Comparison of ENCODE assay signal across 14 cellular contexts in genomic region chr4:119139316-119139715, GRCh38. TPM values are rescaled to one million over a fixed set of nuclear protein-coding genes. Genes with fewer than 3 reads are reported as not detected.
A peak's percentile ranks its signal among the peaks of the same experiment; 100 is the strongest.
DNase-seq lines count a peak whose midpoint lies in the region; ATAC-seq, FAIRE-seq and TF ChIP-seq lines count a peak whose summit lies in the region.
"Had no signal": no experiment of that assay in that cellular context is flagged by ENCODE, and none has a peak within 500 bp of the region (broad histone marks: within the 10 kb centered on the region; RNA-seq: fewer than 3 reads in every experiment).

No MANE protein-coding gene starts in this region.

- no peak for TF ChIP-seq CTCF in astrocyte (IDR thresholded peaks at IDR 0.05; ENCODE audit: insufficient read depth, low read depth, low read length)

- no peak overlapping the region for H3K4me2 ChIP-seq in astrocyte (ENCODE audit: low read length)
- H3K4me2 ChIP-seq in mesendoderm (ENCODE audit: low read length): no peak overlapping the region

- H2BK15ac ChIP-seq in mesendoderm (replicated peaks; ENCODE audit: low read depth): no peak overlapping the region

- peak overlapping the region; percentile 62 for H3K4me3 ChIP-seq in CD4-positive, CD25-positive, alpha-beta regulatory T cell (ENCODE audit: low read depth, low read length)
- H3K4me3 ChIP-seq in astrocyte (ENCODE audit: insufficient read depth, low read depth, low read length) (no peak overlapping the region), mesodermal cell (ENCODE audit: extremely low read depth, insufficient read depth, low read length, poor library complexity, severe bottlenecking) (no peak overlapping the region), mesendoderm (ENCODE audit: low read length) (no peak overlapping the region)

- H3K27me3 Mint-ChIP-seq in CD4-positive, CD25-positive, alpha-beta regulatory T cell: no peaks in the 10 kb centered on the region
- no peaks in the 10 kb centered on the region for H3K27me3 Mint-ChIP-seq in astrocyte (ENCODE audit: low read depth, unreplicated experiment)

- intact Hi-C loops in posterior vena cava (cut with DNase I): loop anchor here in 1 of 2 donors (10.0 kb wide), 1 partner anchor 155 kb away; no protein-coding TSS in a partner anchor

- H3K79me2 ChIP-seq in astrocyte (ENCODE audit: insufficient read depth, low read length) (no peaks in the 10 kb centered on the region), mesendoderm (ENCODE audit: control insufficient read depth, insufficient read depth, low read length) (no peaks in the 10 kb centered on the region)

- no peak overlapping the region for H2AK5ac ChIP-seq in mesendoderm (ENCODE audit: low read length)

- H3K79me1 ChIP-seq in mesendoderm (ENCODE audit: low read length): no peaks in the 10 kb centered on the region

- H3K4me3 Mint-ChIP-seq in CD4-positive, CD25-positive, alpha-beta regulatory T cell: peak overlapping the region in 3 of 4 donors; percentile 4 to 78 (median 71)
- no peak overlapping the region for H3K4me3 Mint-ChIP-seq in astrocyte (ENCODE audit: unreplicated experiment)

- H3K27me3 ChIP-seq in CD4-positive, CD25-positive, alpha-beta regulatory T cell (ENCODE audit: control insufficient read depth, insufficient read depth, low read length): no peaks in the 10 kb centered on the region
- no peaks in the 10 kb centered on the region for H3K27me3 ChIP-seq in astrocyte (ENCODE audit: insufficient read depth, low read length)
- H3K27me3 ChIP-seq in mesendoderm (ENCODE audit: insufficient read depth, low read length, poor library complexity): no peaks in the 10 kb centered on the region

- no peak overlapping the region for H4K8ac ChIP-seq in mesendoderm (ENCODE audit: low read depth, low read length)

- FAIRE-seq in astrocyte (lab: Jason Lieb, UNC): no peak
- FAIRE-seq in GM19239 (lab: Jason Lieb, UNC): no peak

- H2BK5ac ChIP-seq in mesendoderm (ENCODE audit: low read length): no peak overlapping the region

- H2AFZ ChIP-seq in astrocyte (ENCODE audit: low read depth, low read length): no peak overlapping the region

- no peak overlapping the region for H3K23ac ChIP-seq in mesendoderm (ENCODE audit: low read length)

- no peak overlapping the region for H3K4ac ChIP-seq in mesendoderm (ENCODE audit: low read depth, low read length)

- peaks cover 19% of the 10 kb centered on the region for H3K4me1 ChIP-seq in CD4-positive, CD25-positive, alpha-beta regulatory T cell (ENCODE audit: control insufficient read depth, insufficient read depth, low read length, poor library complexity, severe bottlenecking)
- H3K4me1 ChIP-seq in astrocyte (ENCODE audit: insufficient read depth, low read length): no peaks in the 10 kb centered on the region
- H3K4me1 ChIP-seq in mesodermal cell (ENCODE audit: control insufficient read depth, insufficient read depth, low read length, poor library complexity, severe bottlenecking): peaks cover 41% of the 10 kb centered on the region
- H3K4me1 ChIP-seq in mesendoderm (ENCODE audit: control insufficient read depth, low read depth, low read length): no peaks in the 10 kb centered on the region

- no peak overlapping the region for H2BK120ac ChIP-seq in mesendoderm (ENCODE audit: low read depth, low read length)

- H3K56ac ChIP-seq in mesendoderm (ENCODE audit: low read length): no peak overlapping the region

- no peak overlapping the region for H3K18ac ChIP-seq in mesendoderm (ENCODE audit: low read length)

- H3K4me1 Mint-ChIP-seq in CD4-positive, CD25-positive, alpha-beta regulatory T cell: peaks cover 15 to 42% (median 20%) of the 10 kb centered on the region in 4 donors
- peaks cover 12% of the 10 kb centered on the region for H3K4me1 Mint-ChIP-seq in astrocyte (ENCODE audit: low read depth, unreplicated experiment)

- no peaks in the 10 kb centered on the region for H4K20me1 ChIP-seq in astrocyte (ENCODE audit: insufficient read depth, low read length)

- H3K9me3 Mint-ChIP-seq in CD4-positive, CD25-positive, alpha-beta regulatory T cell: no peaks in the 10 kb centered on the region
- peaks cover 3% of the 10 kb centered on the region for H3K9me3 Mint-ChIP-seq in astrocyte (ENCODE audit: unreplicated experiment)

- H3K9ac ChIP-seq in astrocyte (ENCODE audit: low read length) (no peak overlapping the region), mesendoderm (ENCODE audit: low read length) (no peak overlapping the region)

- no peak for DNase-seq in CD4-positive, CD25-positive, alpha-beta regulatory T cell
- peak; percentile 43 for DNase-seq in HCEC 1CT
- DNase-seq in astrocyte (ENCODE audit: low read depth): peak; percentile 6
- DNase-seq in mesendoderm: no peak
- DNase-seq in posterior vena cava (ENCODE audit: low spot score): no peak
- DNase-seq in GM19239 (ENCODE audit: insufficient read length, low spot score): no peak
- DNase-seq in superior temporal gyrus (ENCODE audit: extremely low spot score): no peak
- DNase-seq: COR-L47; islet precursor cell; NCI-H187; nucleus accumbens; stimulated activated naive CD4-positive, alpha-beta T cell treated with Interleukin-2 at 50 U/mL for 16 hours had no signal

- peak overlapping the region; percentile 80 to 92 (median 85) for H3K27ac Mint-ChIP-seq in CD4-positive, CD25-positive, alpha-beta regulatory T cell
- H3K27ac Mint-ChIP-seq in astrocyte (ENCODE audit: unreplicated experiment): no peak overlapping the region

- H3K36me3 ChIP-seq in CD4-positive, CD25-positive, alpha-beta regulatory T cell (ENCODE audit: control insufficient read depth, insufficient read depth, low read length): no peaks in the 10 kb centered on the region
- H3K36me3 ChIP-seq in astrocyte (ENCODE audit: insufficient read depth, low read length) (no peaks in the 10 kb centered on the region), mesodermal cell (ENCODE audit: control insufficient read depth, insufficient read depth, low read length) (no peaks in the 10 kb centered on the region), mesendoderm (ENCODE audit: control insufficient read depth, insufficient read depth, low read length) (no peaks in the 10 kb centered on the region)

- H3K27ac ChIP-seq in CD4-positive, CD25-positive, alpha-beta regulatory T cell (ENCODE audit: insufficient read depth, low read length, poor library complexity, severe bottlenecking): no peak overlapping the region
- H3K27ac ChIP-seq in astrocyte (ENCODE audit: low read depth, low read length) (no peak overlapping the region), mesodermal cell (ENCODE audit: low read depth, low read length, severe bottlenecking) (peak overlapping the region; percentile 48), mesendoderm (ENCODE audit: low read depth, low read length) (no peak overlapping the region)

- no peak for ATAC-seq in CD4-positive, CD25-positive, alpha-beta regulatory T cell (ENCODE audit: low read depth in 2 of 2)

- no peak overlapping the region for H4K5ac ChIP-seq in mesendoderm (ENCODE audit: low read length)

- H3K9me3 ChIP-seq in CD4-positive, CD25-positive, alpha-beta regulatory T cell (ENCODE audit: control insufficient read depth in 2 of 2, low read length in 2 of 2): no peaks in the 10 kb centered on the region
- H3K9me3 ChIP-seq in astrocyte (ENCODE audit: insufficient read depth, low read depth, low read length) (no peaks in the 10 kb centered on the region), mesodermal cell (ENCODE audit: control insufficient read depth, low read length) (no peaks in the 10 kb centered on the region)

- H3K36me3 Mint-ChIP-seq in CD4-positive, CD25-positive, alpha-beta regulatory T cell: no peaks in the 10 kb centered on the region
- no peaks in the 10 kb centered on the region for H3K36me3 Mint-ChIP-seq in astrocyte (ENCODE audit: low read depth, unreplicated experiment)

RNA-seq across cellular contexts. Expression of gene MYOZ2, which starts 3.7 kb away (rescaled TPM):
- total RNA-seq in CD4-positive, CD25-positive, alpha-beta regulatory T cell: not detected
- polyA plus RNA-seq in CD4-positive, CD25-positive, alpha-beta regulatory T cell: under 1 TPM in 1 of 4 donors, not detected in 3; 0.24 TPM
- total RNA-seq in astrocyte: 0.24 and 1.1 TPM in 2 replicates
- polyA plus RNA-seq in mesodermal cell (2013, experiment 1 of 2): 7.9 TPM
- 6.9 TPM for polyA plus RNA-seq in mesodermal cell (2013, experiment 2 of 2)
- polyA plus RNA-seq in mesendoderm (2013, experiment 1 of 2): not detected
- polyA plus RNA-seq in mesendoderm (2013, experiment 2 of 2): not detected
- total RNA-seq in posterior vena cava: 10 to 100 TPM in 1 of 2 donors, 1 to 10 TPM in 1; 3.9 to 14.3 TPM
- total RNA-seq: H4 had no signal

Comparison
In these comparisons a context has a peak if more than half of its experiments do, and no peak if none do; other contexts are left out.
1. DNase-seq: peak in HCEC 1CT (single experiment) and astrocyte (single experiment); none in CD4-positive, CD25-positive, alpha-beta regulatory T cell (0 of 3), mesendoderm (single experiment), posterior vena cava (single experiment), GM19239 (single experiment) and superior temporal gyrus (single experiment).